In genomic region chr10:30702860-30703259, GRCh38 we compare ENCODE assay signal across 16 cellular contexts.
DNase-seq lines count a peak whose midpoint lies in the region; ATAC-seq and TF ChIP-seq lines count a peak whose summit lies in the region.
"Had no signal": no experiment of that assay in that cellular context is flagged by ENCODE, and none has a peak within 500 bp of the region (broad histone marks: within the 10 kb centered on the region; RNA-seq: fewer than 3 reads in every experiment).

No MANE protein-coding gene starts in this region.

- no peak for DNase-seq in CD4-positive, CD25-positive, alpha-beta regulatory T cell
- DNase-seq in activated CD8-positive, alpha-beta memory T cell treated with anti-CD3 and anti-CD28 coated beads, Interleukin-2, amount 10 ng/mL, durations not matched to agents 7 days and 5 days = peak; percentile 42
- no peak for DNase-seq in memory B cell (ENCODE audit: low spot score in 2 of 2)
- DNase-seq in GM23338 (ENCODE audit: low spot score) = no peak
- no peak for DNase-seq in NCI-H2029 (lab: John Stamatoyannopoulos, UW)
- no peak for DNase-seq in foreskin keratinocyte
- DNase-seq: amygdala, DMS 273 treated with DMSO at 0.1 percent for 48 hours, endodermal cell, HCEC 1CT, NCI-H69, retina had no signal

- TF ChIP-seq CTCF in KMS-11 (conservative IDR thresholded peaks at IDR 0.05; ENCODE audit: low read depth, low read length) (no peak), GM23338 (conservative IDR thresholded peaks at IDR 0.05; ENCODE audit: low read depth in 2 of 2) (no peak), foreskin keratinocyte (conservative IDR thresholded peaks at IDR 0.05) (no peak)

- no peak overlapping the region for H2AFZ ChIP-seq in KMS-11 (ENCODE audit: low read depth)
- no peak overlapping the region for H2AFZ ChIP-seq in GM23338
- H2AFZ ChIP-seq: neural progenitor cell had no signal

- H3K27ac ChIP-seq in CD4-positive, CD25-positive, alpha-beta regulatory T cell (ENCODE audit: insufficient read depth, low read length, poor library complexity, severe bottlenecking) = peak overlapping the region; percentile 89
- H3K27ac ChIP-seq in KMS-11 = peak overlapping the region; percentile 89; the same call in 1 of the 2 replicates
- no peak overlapping the region for H3K27ac ChIP-seq in GM23338 (ENCODE audit: low read depth)
- no peak overlapping the region for H3K27ac ChIP-seq in foreskin keratinocyte
- H3K27ac ChIP-seq: neural progenitor cell, SK-N-MC had no signal

- no peaks in the 10 kb centered on the region for H3K9me2 ChIP-seq in GM23338 (ENCODE audit: insufficient read depth)

- H3K4me2 ChIP-seq in KMS-11 = peak overlapping the region; percentile 86
- H3K4me2 ChIP-seq in GM23338 = no peak overlapping the region
- H3K4me2 ChIP-seq: neural progenitor cell had no signal

- peak overlapping the region; percentile 91 to 95 (median 94) for H3K4me3 Mint-ChIP-seq in CD4-positive, CD25-positive, alpha-beta regulatory T cell
- peak overlapping the region; percentile 84 for H3K4me3 Mint-ChIP-seq in activated CD8-positive, alpha-beta memory T cell treated with anti-CD3 and anti-CD28 coated beads, Interleukin-2, amount 10 ng/mL, durations not matched to agents 7 days and 5 days
- H3K4me3 Mint-ChIP-seq in memory B cell = no peak overlapping the region
- no peak overlapping the region for H3K4me3 Mint-ChIP-seq in GM23338
- H3K4me3 Mint-ChIP-seq: endodermal cell, neural progenitor cell had no signal

- H3K79me2 ChIP-seq in KMS-11 (ENCODE audit: insufficient read depth, low read depth) = no peaks in the 10 kb centered on the region
- H3K79me2 ChIP-seq in GM23338 (replicated peaks; ENCODE audit: insufficient read depth) = no peaks in the 10 kb centered on the region

- peaks cover 75% of the 10 kb centered on the region for H3K4me1 ChIP-seq in CD4-positive, CD25-positive, alpha-beta regulatory T cell (ENCODE audit: control insufficient read depth, insufficient read depth, low read length, poor library complexity, severe bottlenecking)
- H3K4me1 ChIP-seq in KMS-11 (ENCODE audit: low read depth, poor library complexity, severe bottlenecking) (peaks cover 77% of the 10 kb centered on the region), GM23338 (ENCODE audit: insufficient read depth) (peaks cover 32% of the 10 kb centered on the region), foreskin keratinocyte (no peaks in the 10 kb centered on the region)

- ATAC-seq in CD4-positive, CD25-positive, alpha-beta regulatory T cell (ENCODE audit: low read depth in 2 of 2) = no peak
- no peak for ATAC-seq in activated CD8-positive, alpha-beta memory T cell treated with anti-CD3 and anti-CD28 coated beads, Interleukin-2, amount 10 ng/mL, durations not matched to agents 7 days and 5 days
- no peak for ATAC-seq in memory B cell (ENCODE audit: low read depth)
- ATAC-seq in GM23338 = no peak
- ATAC-seq in foreskin keratinocyte = no peak
- ATAC-seq: Panc1 had no signal

- peak overlapping the region; percentile 97 to 99 (median 98) for H3K27ac Mint-ChIP-seq in CD4-positive, CD25-positive, alpha-beta regulatory T cell
- H3K27ac Mint-ChIP-seq in activated CD8-positive, alpha-beta memory T cell treated with anti-CD3 and anti-CD28 coated beads, Interleukin-2, amount 10 ng/mL, durations not matched to agents 7 days and 5 days = peak overlapping the region; percentile 99
- H3K27ac Mint-ChIP-seq in memory B cell = peak overlapping the region; percentile 90
- no peak overlapping the region for H3K27ac Mint-ChIP-seq in GM23338
- H3K27ac Mint-ChIP-seq: endodermal cell had no signal

- H3K27me3 ChIP-seq in CD4-positive, CD25-positive, alpha-beta regulatory T cell (ENCODE audit: control insufficient read depth, insufficient read depth, low read length) = no peaks in the 10 kb centered on the region
- no peaks in the 10 kb centered on the region for H3K27me3 ChIP-seq in KMS-11 (ENCODE audit: insufficient read depth, low read depth)
- H3K27me3 ChIP-seq in GM23338 (ENCODE audit: insufficient read depth) = no peaks in the 10 kb centered on the region
- peaks cover 8% of the 10 kb centered on the region for H3K27me3 ChIP-seq in foreskin keratinocyte
- H3K27me3 ChIP-seq: neural progenitor cell had no signal

- peaks cover 26 to 84% (median 50%) of the 10 kb centered on the region in 4 donors for H3K4me1 Mint-ChIP-seq in CD4-positive, CD25-positive, alpha-beta regulatory T cell
- H3K4me1 Mint-ChIP-seq in activated CD8-positive, alpha-beta memory T cell treated with anti-CD3 and anti-CD28 coated beads, Interleukin-2, amount 10 ng/mL, durations not matched to agents 7 days and 5 days = peaks cover 74% of the 10 kb centered on the region
- H3K4me1 Mint-ChIP-seq in memory B cell (peaks cover 40% of the 10 kb centered on the region), GM23338 (peaks cover 52% of the 10 kb centered on the region)

- no peaks in the 10 kb centered on the region for H3K27me3 Mint-ChIP-seq in CD4-positive, CD25-positive, alpha-beta regulatory T cell
- no peaks in the 10 kb centered on the region for H3K27me3 Mint-ChIP-seq in activated CD8-positive, alpha-beta memory T cell treated with anti-CD3 and anti-CD28 coated beads, Interleukin-2, amount 10 ng/mL, durations not matched to agents 7 days and 5 days
- H3K27me3 Mint-ChIP-seq in memory B cell (no peaks in the 10 kb centered on the region), GM23338 (ENCODE audit: insufficient read depth, low read depth, poor library complexity) (peaks cover 12% of the 10 kb centered on the region)

- H4K20me1 ChIP-seq in KMS-11 (ENCODE audit: insufficient read depth) (no peaks in the 10 kb centered on the region), GM23338 (replicated peaks; ENCODE audit: insufficient read depth) (no peaks in the 10 kb centered on the region)

- CTCF ChIA-PET in activated CD8-positive, alpha-beta memory T cell treated with anti-CD3 and anti-CD28 coated beads, Interleukin-2, amount 10 ng/mL, durations not matched to agents 7 days and 5 days (lab: Charles Lee) = interaction anchor here (0.7 to 8.2 kb wide), 6 partner anchors 14 to 63 kb away, joined by 3 to 76 read pairs (median 10); no protein-coding TSS in a partner anchor

- no peaks in the 10 kb centered on the region for H3K36me3 ChIP-seq in CD4-positive, CD25-positive, alpha-beta regulatory T cell (ENCODE audit: control insufficient read depth, insufficient read depth, low read length)
- no peaks in the 10 kb centered on the region for H3K36me3 ChIP-seq in KMS-11 (ENCODE audit: insufficient read depth)
- no peaks in the 10 kb centered on the region for H3K36me3 ChIP-seq in GM23338 (ENCODE audit: insufficient read depth)
- H3K36me3 ChIP-seq: neural progenitor cell had no signal

- H3K36me3 Mint-ChIP-seq in CD4-positive, CD25-positive, alpha-beta regulatory T cell = no peaks in the 10 kb centered on the region
- peaks cover 26% of the 10 kb centered on the region for H3K36me3 Mint-ChIP-seq in activated CD8-positive, alpha-beta memory T cell treated with anti-CD3 and anti-CD28 coated beads, Interleukin-2, amount 10 ng/mL, durations not matched to agents 7 days and 5 days
- H3K36me3 Mint-ChIP-seq in memory B cell (no peaks in the 10 kb centered on the region), GM23338 (ENCODE audit: low read depth) (no peaks in the 10 kb centered on the region)
- H3K36me3 Mint-ChIP-seq: neural progenitor cell had no signal

- no peak overlapping the region for H3K9ac ChIP-seq in KMS-11
- H3K9ac ChIP-seq: neural progenitor cell had no signal

- peak overlapping the region; percentile 86 for H3K4me3 ChIP-seq in CD4-positive, CD25-positive, alpha-beta regulatory T cell (ENCODE audit: low read depth, low read length)
- H3K4me3 ChIP-seq in KMS-11 (IDR thresholded peaks at IDR 0.05; ENCODE audit: insufficient read depth, low read depth, low read length) = no peak overlapping the region
- H3K4me3 ChIP-seq in GM23338 = no peak overlapping the region
- H3K4me3 ChIP-seq: neural progenitor cell, SK-N-MC had no signal

- H3K9me3 Mint-ChIP-seq in CD4-positive, CD25-positive, alpha-beta regulatory T cell = no peaks in the 10 kb centered on the region
- no peaks in the 10 kb centered on the region for H3K9me3 Mint-ChIP-seq in activated CD8-positive, alpha-beta memory T cell treated with anti-CD3 and anti-CD28 coated beads, Interleukin-2, amount 10 ng/mL, durations not matched to agents 7 days and 5 days (ENCODE audit: low read depth)
- H3K9me3 Mint-ChIP-seq in memory B cell (no peaks in the 10 kb centered on the region), GM23338 (no peaks in the 10 kb centered on the region)
- H3K9me3 Mint-ChIP-seq: endodermal cell, neural progenitor cell had no signal

- H3F3A ChIP-seq in GM23338 (replicated peaks; ENCODE audit: low read depth) = no peaks in the 10 kb centered on the region

- H3K9me3 ChIP-seq in CD4-positive, CD25-positive, alpha-beta regulatory T cell (ENCODE audit: control insufficient read depth in 2 of 2, low read length in 2 of 2) = no peaks in the 10 kb centered on the region

TF ChIP-seq in GM23338, 12 proteins besides CTCF, POLR2A, EP300 and RAD21 (continues in another document):
- TF ChIP-seq REST (IDR thresholded peaks at IDR 0.05; ENCODE audit: unreplicated experiment) (no peak), ZNF331 (CRISPR knock-in tag; IDR thresholded peaks at IDR 0.05; ENCODE audit: low read depth) (no peak), EZH2 (IDR thresholded peaks at IDR 0.05; ENCODE audit: low read depth, unreplicated experiment) (no peak)

Comparison
In these comparisons a context has a peak if more than half of its experiments do, and no peak if none do; other contexts are left out.
1. H3K27ac ChIP-seq: peak in CD4-positive, CD25-positive, alpha-beta regulatory T cell (single experiment) and KMS-11 (single experiment); none in GM23338 (single experiment) and foreskin keratinocyte (single experiment).
2. H3K4me3 Mint-ChIP-seq: peak in CD4-positive, CD25-positive, alpha-beta regulatory T cell (4 of 4) and activated CD8-positive, alpha-beta memory T cell treated with anti-CD3 and anti-CD28 coated beads, Interleukin-2, amount 10 ng/mL, durations not matched to agents 7 days and 5 days (single experiment); none in memory B cell (single experiment) and GM23338 (single experiment).